ENCODE assay signal across 12 cellular contexts in genomic region chr3:194521514-194522260, GRCh38. TPM values are rescaled to one million over a fixed set of nuclear protein-coding genes. Genes with fewer than 3 reads are reported as not detected.
DNase-seq lines count a peak whose midpoint lies in the region; ATAC-seq, FAIRE-seq and TF ChIP-seq lines count a peak whose summit lies in the region.
"Had no signal": no experiment of that assay in that cellular context is flagged by ENCODE, and none has a peak within 500 bp of the region (broad histone marks: within the 10 kb centered on the region; RNA-seq: fewer than 3 reads in every experiment).

No MANE protein-coding gene starts in this region.

- ATAC-seq in activated T-helper 17 cell treated with anti-CD3 and anti-CD28 coated beads, Interleukin-2, amount 50 U/mL, for 72 hours (replicated peaks): no peak
- ATAC-seq in HG03469 (IDR thresholded peaks at IDR 0.05; ENCODE audit: unreplicated experiment): no peak
- no peak for ATAC-seq in WTC11
- ATAC-seq in GM18502 (IDR thresholded peaks at IDR 0.05; ENCODE audit: poor library complexity, unreplicated experiment): no peak

- H3K36me3 Mint-ChIP-seq in activated T-helper 17 cell treated with anti-CD3 and anti-CD28 coated beads, Interleukin-2, amount 50 U/mL, for 72 hours (ENCODE audit: low read depth): no peaks in the 10 kb centered on the region
- no peaks in the 10 kb centered on the region for H3K36me3 Mint-ChIP-seq in WTC11

- TF ChIP-seq POLR2A in H54 (IDR thresholded peaks at IDR 0.05; ENCODE audit: low read depth, low read length): no peak
- TF ChIP-seq POLR2A in erythroblast (IDR thresholded peaks at IDR 0.05; ENCODE audit: low read length): no peak

- POLR2A ChIA-PET in WTC11 (lab: Charles Lee): no interaction called here

- CTCF ChIA-PET in WTC11 (lab: Charles Lee): interaction anchor here (1.2 kb wide), 1 partner anchor 52 kb away, joined by 3 read pairs; no protein-coding TSS in a partner anchor

- H3K27ac Mint-ChIP-seq in activated T-helper 17 cell treated with anti-CD3 and anti-CD28 coated beads, Interleukin-2, amount 50 U/mL, for 72 hours: no peak overlapping the region
- no peak overlapping the region for H3K27ac Mint-ChIP-seq in WTC11

- DNase-seq in H54 (ENCODE audit: insufficient read length, low spot score) (no peak), fibroblast of peridontal ligament (ENCODE audit: extremely low read depth) (peak; percentile 87), renal cortical epithelial cell (ENCODE audit: low read depth) (peak; percentile 81), erythroblast (lab: John Stamatoyannopoulos, UW) (no peak), WTC11 (ENCODE audit: low spot score) (no peak)
- DNase-seq: activated CD8-positive, alpha-beta memory T cell treated with anti-CD3 and anti-CD28 coated beads for 24 hours; DMS53; effector CD8-positive, alpha-beta T cell; NCI-H2107 had no signal

- H3K9me3 Mint-ChIP-seq in activated T-helper 17 cell treated with anti-CD3 and anti-CD28 coated beads, Interleukin-2, amount 50 U/mL, for 72 hours: no peaks in the 10 kb centered on the region
- H3K9me3 Mint-ChIP-seq in WTC11: 0 out of 2 replicates have a peak, but pooled peaks cover 4% of the 10 kb centered on the region

- H3K4me1 Mint-ChIP-seq in activated T-helper 17 cell treated with anti-CD3 and anti-CD28 coated beads, Interleukin-2, amount 50 U/mL, for 72 hours: peaks cover 31% of the 10 kb centered on the region
- H3K4me1 Mint-ChIP-seq in WTC11: peaks cover 11% of the 10 kb centered on the region

- peak overlapping the region; percentile 50 for H3K4me3 Mint-ChIP-seq in activated T-helper 17 cell treated with anti-CD3 and anti-CD28 coated beads, Interleukin-2, amount 50 U/mL, for 72 hours
- H3K4me3 Mint-ChIP-seq in WTC11: no peak overlapping the region

- H3K27me3 Mint-ChIP-seq in activated T-helper 17 cell treated with anti-CD3 and anti-CD28 coated beads, Interleukin-2, amount 50 U/mL, for 72 hours: peaks cover 5% of the 10 kb centered on the region
- H3K27me3 Mint-ChIP-seq in WTC11 (ENCODE audit: low read depth): no peaks in the 10 kb centered on the region

- no peak for TF ChIP-seq CTCF in WTC11 (IDR thresholded peaks at IDR 0.05)

- peak; percentile 85 for FAIRE-seq in H54 (lab: Jason Lieb, UNC)

TF ChIP-seq in WTC11, 78 proteins besides CTCF, POLR2A, EP300 and RAD21:
- TF ChIP-seq E2F4 (CRISPR knock-in tag; IDR thresholded peaks at IDR 0.05; ENCODE audit: borderline replicate concordance, low read depth) (no peak), ELF4 (CRISPR knock-in tag; IDR thresholded peaks at IDR 0.05; ENCODE audit: low read depth) (no peak), ZNF219 (CRISPR knock-in tag; IDR thresholded peaks at IDR 0.05; ENCODE audit: borderline replicate concordance) (no peak), USF2 (CRISPR knock-in tag; IDR thresholded peaks at IDR 0.05) (no peak), CDX4 (CRISPR knock-in tag; IDR thresholded peaks at IDR 0.05; ENCODE audit: borderline replicate concordance) (no peak), SOX15 (CRISPR knock-in tag; IDR thresholded peaks at IDR 0.05) (no peak), TCF7 (CRISPR knock-in tag; IDR thresholded peaks at IDR 0.05; ENCODE audit: low read depth) (no peak), ATF3 (CRISPR knock-in tag; conservative IDR thresholded peaks at IDR 0.05) (no peak), ZSCAN18 (CRISPR knock-in tag; IDR thresholded peaks at IDR 0.05) (no peak), ZNF512 (CRISPR knock-in tag; IDR thresholded peaks at IDR 0.05; ENCODE audit: borderline replicate concordance) (no peak), ZBTB21 (CRISPR knock-in tag; IDR thresholded peaks at IDR 0.05; ENCODE audit: borderline replicate concordance) (no peak), RELA (CRISPR knock-in tag; IDR thresholded peaks at IDR 0.05; ENCODE audit: borderline replicate concordance) (no peak)

RNA-seq across cellular contexts. Expression of gene ATP13A3, which starts 34.9 kb away (rescaled TPM):
- 100 to 1,000 TPM; 121 to 126 TPM for total RNA-seq in activated T-helper 17 cell treated with anti-CD3 and anti-CD28 coated beads, Interleukin-2, amount 50 U/mL, for 72 hours
- total RNA-seq in renal cortical epithelial cell (588 and 600 TPM in 2 replicates), WTC11 (2021) (75.7 to 79.1 TPM (median 78.3 TPM) in 3 replicates)

Comparison
In these comparisons a context has a peak if more than half of its experiments do, and no peak if none do; other contexts are left out.
1. DNase-seq: peak in fibroblast of peridontal ligament (single experiment) and renal cortical epithelial cell (single experiment); none in H54 (single experiment), erythroblast (0 of 2) and WTC11 (single experiment).